In genomic region chr13:42970824-42971669, GRCh38 we compare ENCODE assay signal across 8 cellular contexts. TPM values are rescaled to one million over a fixed set of nuclear protein-coding genes. Genes with fewer than 3 reads are reported as not detected.
DNase-seq lines count a peak whose midpoint lies in the region; ATAC-seq and TF ChIP-seq lines count a peak whose summit lies in the region.

No MANE protein-coding gene starts in this region.

- no TSS peak for BruUV-seq in HCT116 (replicated peaks; lab: Mats Ljungman, UMichigan)

- ATAC-seq in HCT116: peak; percentile 88

- no peaks in the 10 kb centered on the region for H3K27me3 Mint-ChIP-seq in activated CD4-positive, alpha-beta memory T cell treated with anti-CD3 and anti-CD28 coated beads, Interleukin-2, amount 10 ng/mL, durations not matched to agents 7 days and 5 days

- H3K9me2 ChIP-seq in HCT116 (ENCODE audit: insufficient read depth): no peaks in the 10 kb centered on the region

- H3K4me2 ChIP-seq in HCT116 (ENCODE audit: low read length): no peak overlapping the region

- TF ChIP-seq RAD21 in HCT116 (IDR thresholded peaks at IDR 0.05; ENCODE audit: low read depth): peak; percentile 47; the same call in 1 of the 2 replicates

- H3K9me3 ChIP-seq in HCT116 (ENCODE audit: control insufficient read depth in 1 of 2, insufficient read depth in 1 of 2, low read depth in 1 of 2, low read length in 2 of 2) (no peaks in the 10 kb centered on the region), neutrophil (no peaks in the 10 kb centered on the region)

- H2AFZ ChIP-seq in HCT116 (ENCODE audit: low read depth, low read length, poor library complexity, severe bottlenecking): peak overlapping the region; percentile 84

- H3K36me3 Mint-ChIP-seq in activated CD4-positive, alpha-beta memory T cell treated with anti-CD3 and anti-CD28 coated beads, Interleukin-2, amount 10 ng/mL, durations not matched to agents 7 days and 5 days (ENCODE audit: low read depth): peaks cover 66% of the 10 kb centered on the region

- POLR2A ChIA-PET in HCT116 (lab: Charles Lee): no interaction called here
- POLR2A ChIA-PET in activated CD4-positive, alpha-beta memory T cell treated with anti-CD3 and anti-CD28 coated beads, Interleukin-2, amount 10 ng/mL, durations not matched to agents 7 days and 5 days (lab: Charles Lee): interaction anchor here (2.0 kb wide), 1 partner anchor 21 kb away, joined by 19 read pairs; the partner anchor contains the start of gene EPSTI1

- RAD21 ChIA-PET in HCT116 (lab: Charles Lee; ENCODE audit: low non-redundant PET in 1 of 2, low total read pairs in 2 of 2, uncharacterized antibody in 2 of 2, unreplicated experiment in 2 of 2): no interaction called here

- H4K20me1 ChIP-seq in HCT116 (ENCODE audit: insufficient read depth): no peaks in the 10 kb centered on the region

- H3K36me3 ChIP-seq in HCT116 (ENCODE audit: control insufficient read depth in 1 of 2, insufficient read depth in 2 of 2, low read length in 2 of 2) (no peaks in the 10 kb centered on the region), neutrophil (no peaks in the 10 kb centered on the region)

- H3K27ac Mint-ChIP-seq in activated CD4-positive, alpha-beta memory T cell treated with anti-CD3 and anti-CD28 coated beads, Interleukin-2, amount 10 ng/mL, durations not matched to agents 7 days and 5 days: no peak overlapping the region

- DNase-seq in NCI-H2171 treated with DMSO at 0.1 percent for 48 hours (lab: John Stamatoyannopoulos, UW) (peak; percentile 8), NCI-H2171 (lab: John Stamatoyannopoulos, UW) (no peak), HCT116 (ENCODE audit: low read depth, low spot score) (peak; percentile 61), NCI-H446 treated with DMSO at 0.1 percent for 48 hours (lab: John Stamatoyannopoulos, UW) (peak; percentile 31), fibroblast of pulmonary artery (ENCODE audit: low read depth) (peak; percentile 63), HPDE6-E6E7 (ENCODE audit: extremely low spot score) (no peak)
- peak; percentile 48 for DNase-seq in activated CD4-positive, alpha-beta memory T cell treated with anti-CD3 and anti-CD28 coated beads, Interleukin-2, amount 10 ng/mL, durations not matched to agents 7 days and 5 days

- no peak overlapping the region for H3K4me3 Mint-ChIP-seq in activated CD4-positive, alpha-beta memory T cell treated with anti-CD3 and anti-CD28 coated beads, Interleukin-2, amount 10 ng/mL, durations not matched to agents 7 days and 5 days

- H3K27ac ChIP-seq in HCT116 (ENCODE audit: low read depth, low read length) (no peak overlapping the region), neutrophil (no peak overlapping the region)

- no peak for TF ChIP-seq POLR2A in HCT116 (IDR thresholded peaks at IDR 0.05; ENCODE audit: borderline replicate concordance, extremely low read depth, insufficient read depth, insufficient read length)

- intact Hi-C loops in HCT116 (cut with micrococcal nuclease): loop anchor here (5.0 to 10.0 kb wide), 2 partner anchors 831 to 904 kb away; partner anchors contain the start of genes CCDC122 and LACC1

- H3K9ac ChIP-seq in HCT116 (ENCODE audit: low read length): no peak overlapping the region

- no peaks in the 10 kb centered on the region for H3K9me3 Mint-ChIP-seq in activated CD4-positive, alpha-beta memory T cell treated with anti-CD3 and anti-CD28 coated beads, Interleukin-2, amount 10 ng/mL, durations not matched to agents 7 days and 5 days

- H3K4me1 ChIP-seq in HCT116 (ENCODE audit: control insufficient read depth in 1 of 2, insufficient read depth in 2 of 2, low read length in 2 of 2) (peaks cover 4 to 12% of the 10 kb centered on the region in 2 experiments; a peak in 3 of 4 replicates), neutrophil (ENCODE audit: control insufficient read depth in 1 of 2, insufficient read depth in 1 of 2, low read depth in 1 of 2, low read length in 1 of 2) (no peaks in the 10 kb centered on the region)

- H3K27me3 ChIP-seq in HCT116 (ENCODE audit: insufficient read depth, low read length) (no peaks in the 10 kb centered on the region), neutrophil (no peaks in the 10 kb centered on the region)

- no peak overlapping the region for H3K4me3 ChIP-seq in HCT116 (replicated peaks in 1 of 2; ENCODE audit: low read depth in 1 of 2, low read length in 2 of 2)
- H3K4me3 ChIP-seq in fibroblast of pulmonary artery (replicated peaks; ENCODE audit: low read depth, low read length): no peak overlapping the region
- H3K4me3 ChIP-seq in neutrophil (ENCODE audit: low read depth in 1 of 2, low read length in 1 of 2): no peak overlapping the region

- H3K79me2 ChIP-seq in HCT116 (ENCODE audit: insufficient read depth, low read length): no peaks in the 10 kb centered on the region

- H3K4me1 Mint-ChIP-seq in activated CD4-positive, alpha-beta memory T cell treated with anti-CD3 and anti-CD28 coated beads, Interleukin-2, amount 10 ng/mL, durations not matched to agents 7 days and 5 days: peaks cover 29% of the 10 kb centered on the region

- TF ChIP-seq CTCF in HCT116 (IDR thresholded peaks at IDR 0.05 in 2 of 3, conservative IDR thresholded peaks at IDR 0.05 in 1 of 3; ENCODE audit: borderline replicate concordance in 1 of 3, insufficient read depth in 1 of 3, low read depth in 2 of 3, low read length in 2 of 3) (peak; percentile 25 to 77 (median 75); a peak in 5 of 6 replicates), fibroblast of pulmonary artery (IDR thresholded peaks at IDR 0.05; ENCODE audit: low read length, missing control alignments) (peak; percentile 78), neutrophil (IDR thresholded peaks at IDR 0.05) (peak; percentile 42)

- CTCF ChIA-PET in HCT116 (lab: Charles Lee): no interaction called here
- CTCF ChIA-PET in activated CD4-positive, alpha-beta memory T cell treated with anti-CD3 and anti-CD28 coated beads, Interleukin-2, amount 10 ng/mL, durations not matched to agents 7 days and 5 days (lab: Charles Lee): interaction anchor here (1.0 to 2.1 kb wide), 3 partner anchors 17 to 113 kb away, joined by 3 to 14 read pairs (median 5); partner anchors contain the start of gene EPSTI1

TF ChIP-seq in HCT116, 20 proteins besides CTCF, POLR2A, EP300 and RAD21:
- TF ChIP-seq JUND (IDR thresholded peaks at IDR 0.05) (no peak), CEBPB (IDR thresholded peaks at IDR 0.05; ENCODE audit: low read depth) (no peak), YY1 (IDR thresholded peaks at IDR 0.05; ENCODE audit: extremely low read depth, insufficient replicate concordance, low read depth, low read length) (no peak), ZNF274 (IDR thresholded peaks at IDR 0.05; ENCODE audit: low read depth, low read length) (no peak), EZH2phosphoT487 (IDR thresholded peaks at IDR 0.05; ENCODE audit: borderline replicate concordance) (no peak), CBX3 (IDR thresholded peaks at IDR 0.05; ENCODE audit: low read depth) (no peak), ELF1 (IDR thresholded peaks at IDR 0.05; ENCODE audit: borderline replicate concordance, low read depth) (no peak), EZH2 (IDR thresholded peaks at IDR 0.05) (no peak), EGR1 (IDR thresholded peaks at IDR 0.05; ENCODE audit: low read depth) (no peak), FOSL1 (IDR thresholded peaks at IDR 0.05; ENCODE audit: low read depth) (no peak), ZFX (IDR thresholded peaks at IDR 0.05) (no peak)
- TF ChIP-seq, protein P1, sequence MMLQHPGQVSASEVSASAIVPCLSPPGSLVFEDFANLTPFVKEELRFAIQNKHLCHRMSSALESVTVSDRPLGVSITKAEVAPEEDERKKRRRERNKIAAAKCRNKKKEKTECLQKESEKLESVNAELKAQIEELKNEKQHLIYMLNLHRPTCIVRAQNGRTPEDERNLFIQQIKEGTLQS (IDR thresholded peaks at IDR 0.05): no peak
- TF ChIP-seq, protein P2, sequence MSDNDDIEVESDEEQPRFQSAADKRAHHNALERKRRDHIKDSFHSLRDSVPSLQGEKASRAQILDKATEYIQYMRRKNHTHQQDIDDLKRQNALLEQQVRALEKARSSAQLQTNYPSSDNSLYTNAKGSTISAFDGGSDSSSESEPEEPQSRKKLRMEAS (IDR thresholded peaks at IDR 0.05): no peak

RNA-seq across cellular contexts. Expression of gene EPSTI1, which starts 21.0 kb away (rescaled TPM):
- 0.69 TPM for total RNA-seq in HCT116 (2021; ENCODE audit: unreplicated experiment)
- 0.24 and 0.52 TPM in 2 replicates for polyA plus RNA-seq in HCT116 (2012)
- total RNA-seq in activated CD4-positive, alpha-beta memory T cell treated with anti-CD3 and anti-CD28 coated beads, Interleukin-2, amount 10 ng/mL, durations not matched to agents 7 days and 5 days: 100 to 1,000 TPM; 128 to 135 TPM

RNA-seq across cellular contexts. Expression of gene DNAJC15, which starts 52.3 kb away (rescaled TPM):
- 10.8 TPM for total RNA-seq in HCT116 (2021; ENCODE audit: unreplicated experiment)
- polyA plus RNA-seq in HCT116 (2012): 11.8 and 14.6 TPM in 2 replicates
- total RNA-seq in activated CD4-positive, alpha-beta memory T cell treated with anti-CD3 and anti-CD28 coated beads, Interleukin-2, amount 10 ng/mL, durations not matched to agents 7 days and 5 days: 10 to 100 TPM; 14.6 to 16.3 TPM

Comparison
In these comparisons a context has a peak if more than half of its experiments do, and no peak if none do; other contexts are left out.
1. DNase-seq: peak in NCI-H2171 treated with DMSO at 0.1 percent for 48 hours (single experiment), HCT116 (single experiment), NCI-H446 treated with DMSO at 0.1 percent for 48 hours (single experiment), activated CD4-positive, alpha-beta memory T cell treated with anti-CD3 and anti-CD28 coated beads, Interleukin-2, amount 10 ng/mL, durations not matched to agents 7 days and 5 days (single experiment) and fibroblast of pulmonary artery (single experiment); none in NCI-H2171 (single experiment) and HPDE6-E6E7 (single experiment).
2. RNA of gene EPSTI1, which starts 21.0 kb away (total RNA-seq): 128 to 135 TPM in activated CD4-positive, alpha-beta memory T cell treated with anti-CD3 and anti-CD28 coated beads, Interleukin-2, amount 10 ng/mL, durations not matched to agents 7 days and 5 days; 0.69 TPM in HCT116 (single experiment); every median in the first group is over 10 times any median in the second.
3. Peak in every context shown above with its lines, with median percentiles within 50 percentile points of each other: CTCF ChIP-seq.